ENCODE assay signal across 20 cellular contexts in the genomic region with DNA sequence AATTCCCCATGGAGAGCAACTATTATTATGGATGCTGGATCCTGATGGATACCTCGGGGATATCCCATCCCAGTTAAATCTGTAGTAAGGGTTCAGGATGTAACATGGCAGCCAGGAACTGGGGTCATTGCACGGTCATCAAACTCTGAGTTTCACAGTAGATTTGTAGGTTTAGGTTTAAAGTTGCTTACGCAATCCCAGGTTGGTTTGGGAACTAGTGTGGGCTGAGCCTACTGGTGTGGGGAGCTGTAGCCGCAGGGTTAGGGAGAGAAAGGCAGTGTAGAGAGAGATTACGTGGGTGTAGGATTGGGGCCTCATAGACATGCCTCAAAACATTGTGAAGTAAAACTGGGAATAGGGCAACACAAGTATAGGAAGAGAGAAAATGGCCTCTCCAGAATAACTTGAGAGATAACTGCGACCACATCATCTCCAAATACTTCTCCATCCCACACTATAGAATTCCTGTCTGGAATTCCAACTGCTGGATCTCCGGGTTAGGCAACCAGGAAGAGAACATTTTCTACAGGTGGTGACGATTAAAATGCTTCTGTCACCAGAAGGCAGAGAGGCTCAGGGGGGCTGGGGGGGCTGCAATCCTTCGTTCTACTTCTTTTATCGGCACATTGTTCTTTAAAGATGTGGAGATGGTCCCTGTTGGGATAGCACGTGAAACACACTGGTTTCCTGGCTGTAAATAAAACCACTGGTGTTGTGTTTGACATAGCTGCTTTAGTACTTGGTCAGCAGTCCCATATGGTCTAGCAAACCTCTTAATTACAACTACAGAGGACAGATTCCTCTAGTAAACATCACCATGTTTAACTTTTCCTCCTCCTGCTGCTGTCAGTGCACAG. TPM values are rescaled to one million over a fixed set of nuclear protein-coding genes. Genes with fewer than 3 reads are reported as not detected.
DNase-seq lines count a peak whose midpoint lies in the region; ATAC-seq and TF ChIP-seq lines count a peak whose summit lies in the region.
"Had no signal": no experiment of that assay in that cellular context is flagged by ENCODE, and none has a peak within 500 bp of the region (broad histone marks: within the 10 kb centered on the region; RNA-seq: fewer than 3 reads in every experiment).

No MANE protein-coding gene starts in this region.

- no peaks in the 10 kb centered on the region for H3K36me3 ChIP-seq in trophoblast cell (ENCODE audit: control insufficient read depth in 1 of 2, insufficient read depth in 2 of 2, low read length in 2 of 2)
- H3K36me3 ChIP-seq: esophagus muscularis mucosa, MG63 had no signal

- H3K23ac ChIP-seq in trophoblast cell (ENCODE audit: low read length), result no peak overlapping the region

- H4K91ac ChIP-seq in trophoblast cell (ENCODE audit: low read depth, low read length), result peak overlapping the region; percentile 7

- no peak overlapping the region for H2AFZ ChIP-seq in trophoblast cell (ENCODE audit: insufficient read depth, low read length, poor library complexity)
- H2AFZ ChIP-seq: hepatocyte had no signal

- H3K79me1 ChIP-seq in trophoblast cell (ENCODE audit: low read length), result peaks cover 11% of the 10 kb centered on the region

- H4K12ac ChIP-seq in trophoblast cell (ENCODE audit: low read depth, low read length), result no peak overlapping the region

- peak; percentile 19 for ATAC-seq in HG03378 (IDR thresholded peaks at IDR 0.05; ENCODE audit: unreplicated experiment)
- ATAC-seq in GM19351 (IDR thresholded peaks at IDR 0.05; ENCODE audit: unreplicated experiment), result no peak
- ATAC-seq: body of pancreas, right cardiac atrium had no signal

- H3K79me2 ChIP-seq in trophoblast cell (ENCODE audit: control insufficient read depth, insufficient read depth, low read length, poor library complexity), result no peaks in the 10 kb centered on the region
- H3K79me2 ChIP-seq: hepatocyte had no signal

- H3K14ac ChIP-seq in trophoblast cell (ENCODE audit: low read length), result no peak overlapping the region

- H3K4ac ChIP-seq in trophoblast cell (ENCODE audit: low read depth, low read length), result no peak overlapping the region

- H2AK5ac ChIP-seq in trophoblast cell (ENCODE audit: low read length), result no peak overlapping the region

- no peak overlapping the region for H3K4me2 ChIP-seq in trophoblast cell (ENCODE audit: low read length)
- H3K4me2 ChIP-seq: hepatocyte had no signal

- no CpG with 5 or more reads among the region's 11 CpGs for WGBS in trophoblast cell (ENCODE audit: extremely low coverage, insufficient coverage, insufficient read length)

- H3K9ac ChIP-seq in trophoblast cell (ENCODE audit: low read length), result no peak overlapping the region

- H3K18ac ChIP-seq in trophoblast cell (ENCODE audit: low read length), result no peak overlapping the region

- TF ChIP-seq CTCF in GM12865 (IDR thresholded peaks at IDR 0.05; ENCODE audit: insufficient read depth, low read depth, low read length, missing control alignments), result no peak

- H2BK12ac ChIP-seq in trophoblast cell (ENCODE audit: low read length), result peak overlapping the region; percentile 34

- no peak overlapping the region for H2BK5ac ChIP-seq in trophoblast cell (ENCODE audit: low read depth, low read length, poor library complexity)

- no peaks in the 10 kb centered on the region for H3K27me3 ChIP-seq in trophoblast cell (ENCODE audit: insufficient read depth, low read length)
- H3K27me3 ChIP-seq: body of pancreas, esophagus muscularis mucosa, hepatocyte, MG63, testis had no signal

- peak; percentile 39 for DNase-seq in GM12865 (ENCODE audit: low read depth)
- peak; percentile 31 for DNase-seq in SKM-1 treated with dmso at 0.1 percent for 144 hours (lab: John Stamatoyannopoulos, UW; ENCODE audit: unreplicated experiment)
- DNase-seq in trophoblast cell, result peak; percentile 18 to 64
- DNase-seq in HK-2 (ENCODE audit: unreplicated experiment), result no peak
- DNase-seq in NCI-H510A treated with DMSO at 0.1 percent for 48 hours (lab: John Stamatoyannopoulos, UW), result no peak
- DNase-seq: activated naive CD4-positive, alpha-beta T cell treated with Interleukin-2 at 50 U/mL for 16 hours; body of pancreas; dermis blood vessel endothelial cell; DMS79 treated with DMSO at 0.1 percent for 48 hours; MG63; midbrain; NCI-H2081 treated with DMSO at 0.1 percent for 48 hours; NCI-H82; right cardiac atrium; stimulated activated CD4-positive, alpha-beta T cell treated with anti-CD3 and anti-CD28 coated beads, Interleukin-4, amount 100 ng/mL, for 24 hours; testis had no signal

- no peak overlapping the region for H3K27ac ChIP-seq in trophoblast cell (ENCODE audit: low read depth, low read length)
- H3K27ac ChIP-seq: body of pancreas, esophagus muscularis mucosa, hepatocyte, testis had no signal

- H4K8ac ChIP-seq in trophoblast cell (ENCODE audit: low read depth, low read length), result no peak overlapping the region

- H3K9me3 ChIP-seq in trophoblast cell (ENCODE audit: insufficient read depth, low read depth, low read length), result peaks cover 2% of the 10 kb centered on the region
- H3K9me3 ChIP-seq: body of pancreas, esophagus muscularis mucosa, MG63, testis had no signal

- H3K4me1 ChIP-seq in trophoblast cell (ENCODE audit: control insufficient read depth in 1 of 2, insufficient read depth in 2 of 2, low read length in 2 of 2), result peaks cover 2 to 18% of the 10 kb centered on the region in 2 experiments
- H3K4me1 ChIP-seq: body of pancreas had no signal

- H3K4me3 ChIP-seq in GM12865 (ENCODE audit: low read depth, low read length) (no peak overlapping the region), trophoblast cell (ENCODE audit: low read depth, low read length) (no peak overlapping the region)
- H3K4me3 ChIP-seq: body of pancreas, esophagus muscularis mucosa, hepatocyte, MG63, testis had no signal

- H2BK120ac ChIP-seq in trophoblast cell (ENCODE audit: insufficient read depth, low read length, poor library complexity), result peak overlapping the region; percentile 37

RNA-seq across cellular contexts. Expression of gene TMEM170B, which starts 44.9 kb away (rescaled TPM):
- polyA plus RNA-seq in trophoblast cell (2013), result 3.2 TPM in 2 replicates

Comparison
In these comparisons a context has a peak if more than half of its experiments do, and no peak if none do; other contexts are left out.
1. DNase-seq: peak in GM12865 (single experiment), SKM-1 treated with dmso at 0.1 percent for 144 hours (single experiment) and trophoblast cell (2 of 2); none in HK-2 (single experiment) and NCI-H510A treated with DMSO at 0.1 percent for 48 hours (single experiment).